ENCODE assay signal across 1 cellular context in genomic region chr15:83164409-83165404, GRCh38.
TF ChIP-seq lines count a peak whose summit lies in the region.

No MANE protein-coding gene starts in this region.

TF ChIP-seq in GM23338, 12 proteins besides CTCF, POLR2A, EP300 and RAD21:
- TF ChIP-seq, protein P1, sequence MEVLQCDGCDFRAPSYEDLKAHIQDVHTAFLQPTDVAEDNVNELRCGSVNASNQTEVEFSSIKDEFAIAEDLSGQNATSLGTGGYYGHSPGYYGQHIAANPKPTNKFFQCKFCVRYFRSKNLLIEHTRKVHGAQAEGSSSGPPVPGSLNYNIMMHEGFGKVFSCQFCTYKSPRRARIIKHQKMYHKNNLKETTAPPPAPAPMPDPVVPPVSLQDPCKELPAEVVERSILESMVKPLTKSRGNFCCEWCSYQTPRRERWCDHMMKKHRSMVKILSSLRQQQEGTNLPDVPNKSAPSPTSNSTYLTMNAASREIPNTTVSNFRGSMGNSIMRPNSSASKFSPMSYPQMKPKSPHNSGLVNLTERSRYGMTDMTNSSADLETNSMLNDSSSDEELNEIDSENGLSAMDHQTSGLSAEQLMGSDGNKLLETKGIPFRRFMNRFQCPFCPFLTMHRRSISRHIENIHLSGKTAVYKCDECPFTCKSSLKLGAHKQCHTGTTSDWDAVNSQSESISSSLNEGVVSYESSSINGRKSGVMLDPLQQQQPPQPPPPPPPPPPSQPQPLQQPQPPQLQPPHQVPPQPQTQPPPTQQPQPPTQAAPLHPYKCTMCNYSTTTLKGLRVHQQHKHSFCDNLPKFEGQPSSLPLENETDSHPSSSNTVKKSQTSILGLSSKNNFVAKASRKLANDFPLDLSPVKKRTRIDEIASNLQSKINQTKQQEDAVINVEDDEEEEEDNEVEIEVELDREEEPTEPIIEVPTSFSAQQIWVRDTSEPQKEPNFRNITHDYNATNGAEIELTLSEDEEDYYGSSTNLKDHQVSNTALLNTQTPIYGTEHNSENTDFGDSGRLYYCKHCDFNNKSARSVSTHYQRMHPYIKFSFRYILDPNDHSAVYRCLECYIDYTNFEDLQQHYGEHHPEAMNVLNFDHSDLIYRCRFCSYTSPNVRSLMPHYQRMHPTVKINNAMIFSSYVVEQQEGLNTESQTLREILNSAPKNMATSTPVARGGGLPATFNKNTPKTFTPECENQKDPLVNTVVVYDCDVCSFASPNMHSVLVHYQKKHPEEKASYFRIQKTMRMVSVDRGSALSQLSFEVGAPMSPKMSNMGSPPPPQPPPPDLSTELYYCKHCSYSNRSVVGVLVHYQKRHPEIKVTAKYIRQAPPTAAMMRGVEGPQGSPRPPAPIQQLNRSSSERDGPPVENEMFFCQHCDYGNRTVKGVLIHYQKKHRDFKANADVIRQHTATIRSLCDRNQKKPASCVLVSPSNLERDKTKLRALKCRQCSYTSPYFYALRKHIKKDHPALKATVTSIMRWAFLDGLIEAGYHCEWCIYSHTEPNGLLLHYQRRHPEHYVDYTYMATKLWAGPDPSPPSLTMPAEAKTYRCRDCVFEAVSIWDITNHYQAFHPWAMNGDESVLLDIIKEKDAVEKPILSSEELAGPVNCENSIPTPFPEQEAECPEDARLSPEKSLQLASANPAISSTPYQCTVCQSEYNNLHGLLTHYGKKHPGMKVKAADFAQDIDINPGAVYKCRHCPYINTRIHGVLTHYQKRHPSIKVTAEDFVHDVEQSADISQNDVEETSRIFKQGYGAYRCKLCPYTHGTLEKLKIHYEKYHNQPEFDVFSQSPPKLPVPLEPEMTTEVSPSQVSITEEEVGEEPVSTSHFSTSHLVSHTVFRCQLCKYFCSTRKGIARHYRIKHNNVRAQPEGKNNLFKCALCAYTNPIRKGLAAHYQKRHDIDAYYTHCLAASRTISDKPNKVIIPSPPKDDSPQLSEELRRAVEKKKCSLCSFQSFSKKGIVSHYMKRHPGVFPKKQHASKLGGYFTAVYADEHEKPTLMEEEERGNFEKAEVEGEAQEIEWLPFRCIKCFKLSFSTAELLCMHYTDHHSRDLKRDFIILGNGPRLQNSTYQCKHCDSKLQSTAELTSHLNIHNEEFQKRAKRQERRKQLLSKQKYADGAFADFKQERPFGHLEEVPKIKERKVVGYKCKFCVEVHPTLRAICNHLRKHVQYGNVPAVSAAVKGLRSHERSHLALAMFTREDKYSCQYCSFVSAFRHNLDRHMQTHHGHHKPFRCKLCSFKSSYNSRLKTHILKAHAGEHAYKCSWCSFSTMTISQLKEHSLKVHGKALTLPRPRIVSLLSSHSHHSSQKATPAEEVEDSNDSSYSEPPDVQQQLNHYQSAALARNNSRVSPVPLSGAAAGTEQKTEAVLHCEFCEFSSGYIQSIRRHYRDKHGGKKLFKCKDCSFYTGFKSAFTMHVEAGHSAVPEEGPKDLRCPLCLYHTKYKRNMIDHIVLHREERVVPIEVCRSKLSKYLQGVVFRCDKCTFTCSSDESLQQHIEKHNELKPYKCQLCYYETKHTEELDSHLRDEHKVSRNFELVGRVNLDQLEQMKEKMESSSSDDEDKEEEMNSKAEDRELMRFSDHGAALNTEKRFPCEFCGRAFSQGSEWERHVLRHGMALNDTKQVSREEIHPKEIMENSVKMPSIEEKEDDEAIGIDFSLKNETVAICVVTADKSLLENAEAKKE (CRISPR knock-in tag; IDR thresholded peaks at IDR 0.05), result no peak
- TF ChIP-seq STAT1 (IDR thresholded peaks at IDR 0.05; ENCODE audit: unreplicated experiment) (no peak), EZH2phosphoT487 (IDR thresholded peaks at IDR 0.05; ENCODE audit: unreplicated experiment) (no peak), EZH2 (IDR thresholded peaks at IDR 0.05; ENCODE audit: low read depth, unreplicated experiment) (no peak), ZNF331 (CRISPR knock-in tag; IDR thresholded peaks at IDR 0.05; ENCODE audit: low read depth) (no peak)
- TF ChIP-seq, protein P2, sequence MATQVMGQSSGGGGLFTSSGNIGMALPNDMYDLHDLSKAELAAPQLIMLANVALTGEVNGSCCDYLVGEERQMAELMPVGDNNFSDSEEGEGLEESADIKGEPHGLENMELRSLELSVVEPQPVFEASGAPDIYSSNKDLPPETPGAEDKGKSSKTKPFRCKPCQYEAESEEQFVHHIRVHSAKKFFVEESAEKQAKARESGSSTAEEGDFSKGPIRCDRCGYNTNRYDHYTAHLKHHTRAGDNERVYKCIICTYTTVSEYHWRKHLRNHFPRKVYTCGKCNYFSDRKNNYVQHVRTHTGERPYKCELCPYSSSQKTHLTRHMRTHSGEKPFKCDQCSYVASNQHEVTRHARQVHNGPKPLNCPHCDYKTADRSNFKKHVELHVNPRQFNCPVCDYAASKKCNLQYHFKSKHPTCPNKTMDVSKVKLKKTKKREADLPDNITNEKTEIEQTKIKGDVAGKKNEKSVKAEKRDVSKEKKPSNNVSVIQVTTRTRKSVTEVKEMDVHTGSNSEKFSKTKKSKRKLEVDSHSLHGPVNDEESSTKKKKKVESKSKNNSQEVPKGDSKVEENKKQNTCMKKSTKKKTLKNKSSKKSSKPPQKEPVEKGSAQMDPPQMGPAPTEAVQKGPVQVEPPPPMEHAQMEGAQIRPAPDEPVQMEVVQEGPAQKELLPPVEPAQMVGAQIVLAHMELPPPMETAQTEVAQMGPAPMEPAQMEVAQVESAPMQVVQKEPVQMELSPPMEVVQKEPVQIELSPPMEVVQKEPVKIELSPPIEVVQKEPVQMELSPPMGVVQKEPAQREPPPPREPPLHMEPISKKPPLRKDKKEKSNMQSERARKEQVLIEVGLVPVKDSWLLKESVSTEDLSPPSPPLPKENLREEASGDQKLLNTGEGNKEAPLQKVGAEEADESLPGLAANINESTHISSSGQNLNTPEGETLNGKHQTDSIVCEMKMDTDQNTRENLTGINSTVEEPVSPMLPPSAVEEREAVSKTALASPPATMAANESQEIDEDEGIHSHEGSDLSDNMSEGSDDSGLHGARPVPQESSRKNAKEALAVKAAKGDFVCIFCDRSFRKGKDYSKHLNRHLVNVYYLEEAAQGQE (IDR thresholded peaks at IDR 0.05; ENCODE audit: unreplicated experiment), result no peak
